In genomic region chr12:54016478-54016964, GRCh38 we compare ENCODE assay signal across 9 cellular contexts. TPM values are rescaled to one million over a fixed set of nuclear protein-coding genes. Genes with fewer than 3 reads are reported as not detected.
DNase-seq lines count a peak whose midpoint lies in the region; ATAC-seq and TF ChIP-seq lines count a peak whose summit lies in the region.
"Had no signal": no experiment of that assay in that cellular context is flagged by ENCODE, and none has a peak within 500 bp of the region (broad histone marks: within the 10 kb centered on the region; RNA-seq: fewer than 3 reads in every experiment).

No MANE protein-coding gene starts in this region.

- peak overlapping the region; percentile 83 for H3K27ac Mint-ChIP-seq in Caco-2 (ENCODE audit: unreplicated experiment)
- H3K27ac Mint-ChIP-seq in natural killer cell, result no peak overlapping the region
- H3K27ac Mint-ChIP-seq in activated CD4-positive, alpha-beta T cell treated with anti-CD3 and anti-CD28 coated beads, Interleukin-2, amount 10 ng/mL, durations not matched to agents 7 days and 5 days, result no peak overlapping the region
- H3K27ac Mint-ChIP-seq in stimulated activated naive B cell treated with anti-CD40 and anti-IgM and Interleukin-4, amounts not matched to agents 10 μg/mL and 1 μg/mL and 100 μg/mL, for 72 hours, result no peak overlapping the region

- H3K27me3 ChIP-seq in Caco-2 (replicated peaks; ENCODE audit: control insufficient read depth, insufficient read depth, low read length), result no peaks in the 10 kb centered on the region
- H3K27me3 ChIP-seq in Loucy (ENCODE audit: insufficient read depth, low read length, poor library complexity, severe bottlenecking), result no peaks in the 10 kb centered on the region
- H3K27me3 ChIP-seq in MM.1S (replicated peaks; ENCODE audit: insufficient read depth, low read length), result peaks cover 83% of the 10 kb centered on the region

- H3K9ac ChIP-seq in Loucy (ENCODE audit: low read depth, low read length, poor library complexity, severe bottlenecking) (peak overlapping the region; percentile 99), MM.1S (ENCODE audit: low read length) (no peak overlapping the region)

- peak overlapping the region; percentile 68 for H3K4me2 ChIP-seq in Loucy (ENCODE audit: low read depth, low read length, poor library complexity, severe bottlenecking)
- no peak overlapping the region for H3K4me2 ChIP-seq in MM.1S (ENCODE audit: low read depth, low read length)

- CTCF ChIA-PET in Caco-2 (lab: Charles Lee), result interaction anchor here (0.6 to 2.5 kb wide), 13 partner anchors 9 to 585 kb away, joined by 3 to 84 read pairs (median 9); partner anchors contain the start of genes HOXC10 and HOXC8
- CTCF ChIA-PET in activated CD4-positive, alpha-beta T cell treated with anti-CD3 and anti-CD28 coated beads, Interleukin-2, amount 10 ng/mL, durations not matched to agents 7 days and 5 days (lab: Charles Lee), result interaction anchor here (1.0 to 1.6 kb wide), 4 partner anchors 16 to 188 kb away, joined by 3 to 4 read pairs (median 4); partner anchors contain the start of genes HOXC5 and SMUG1

- H3K79me2 ChIP-seq in Loucy (ENCODE audit: insufficient read depth, low read length) (peaks cover 42% of the 10 kb centered on the region), MM.1S (ENCODE audit: low read length) (no peaks in the 10 kb centered on the region)

- H3F3A ChIP-seq in Loucy (ENCODE audit: low read depth) (peaks cover 10% of the 10 kb centered on the region), MM.1S (ENCODE audit: insufficient read depth, low read length) (no peaks in the 10 kb centered on the region)

- intact Hi-C loops in Caco-2 (cut with micrococcal nuclease; ENCODE audit: unreplicated experiment), result loop anchor here (5.0 kb wide), 1 partner anchor 39 kb away; no protein-coding TSS in a partner anchor
- intact Hi-C loops in natural killer cell (cut with micrococcal nuclease), result loop anchor here (2.0 to 10.0 kb wide), 2 partner anchors 16 to 268 kb away; partner anchors contain the start of genes CBX5, HNRNPA1 and HOXC5

- BruUV-seq in Caco-2 (replicated peaks; lab: Mats Ljungman, UMichigan), result no TSS peak

- H3K4me3 ChIP-seq in Caco-2 (ENCODE audit: low read depth, low read length), result peak overlapping the region; percentile 58
- peak overlapping the region; percentile 95 for H3K4me3 ChIP-seq in Loucy (ENCODE audit: low read length, poor library complexity, severe bottlenecking)
- H3K4me3 ChIP-seq in MM.1S (ENCODE audit: low read length), result no peak overlapping the region

- ATAC-seq in natural killer cell, result no peak
- ATAC-seq in stimulated activated naive B cell treated with anti-CD40 and anti-IgM and Interleukin-4, amounts not matched to agents 10 μg/mL and 1 μg/mL and 100 μg/mL, for 72 hours (replicated peaks), result no peak

- H3K4me1 Mint-ChIP-seq in Caco-2 (ENCODE audit: low read depth, unreplicated experiment), result peaks cover 32% of the 10 kb centered on the region
- H3K4me1 Mint-ChIP-seq in natural killer cell, result peaks cover 16 to 39% of the 10 kb centered on the region in 2 donors
- H3K4me1 Mint-ChIP-seq in activated CD4-positive, alpha-beta T cell treated with anti-CD3 and anti-CD28 coated beads, Interleukin-2, amount 10 ng/mL, durations not matched to agents 7 days and 5 days, result peaks cover 21% of the 10 kb centered on the region
- H3K4me1 Mint-ChIP-seq in stimulated activated naive B cell treated with anti-CD40 and anti-IgM and Interleukin-4, amounts not matched to agents 10 μg/mL and 1 μg/mL and 100 μg/mL, for 72 hours, result peaks cover 22 to 42% of the 10 kb centered on the region in 2 donors

- TF ChIP-seq CTCF in Caco-2 (IDR thresholded peaks at IDR 0.05; ENCODE audit: insufficient read depth in 1 of 2, low read depth in 1 of 2, low read length in 1 of 2, severe bottlenecking in 1 of 2, unreplicated experiment in 1 of 2), result no peak
- TF ChIP-seq CTCF in Loucy (conservative IDR thresholded peaks at IDR 0.05; ENCODE audit: low read length), result no peak
- no peak for TF ChIP-seq CTCF in VCaP (conservative IDR thresholded peaks at IDR 0.05)
- no peak for TF ChIP-seq CTCF in natural killer cell (IDR thresholded peaks at IDR 0.05)
- TF ChIP-seq CTCF in MM.1S (IDR thresholded peaks at IDR 0.05; ENCODE audit: low read length), result no peak

- H3K36me3 Mint-ChIP-seq in Caco-2 (ENCODE audit: insufficient read depth, unreplicated experiment) (peaks cover 6% of the 10 kb centered on the region), natural killer cell (no peaks in the 10 kb centered on the region)
- H3K36me3 Mint-ChIP-seq in activated CD4-positive, alpha-beta T cell treated with anti-CD3 and anti-CD28 coated beads, Interleukin-2, amount 10 ng/mL, durations not matched to agents 7 days and 5 days (ENCODE audit: low read depth), result peaks cover 2% of the 10 kb centered on the region
- H3K36me3 Mint-ChIP-seq in stimulated activated naive B cell treated with anti-CD40 and anti-IgM and Interleukin-4, amounts not matched to agents 10 μg/mL and 1 μg/mL and 100 μg/mL, for 72 hours, result peaks cover 0 to 2% of the 10 kb centered on the region in 2 donors

- H2AFZ ChIP-seq in Loucy (ENCODE audit: low read length) (0 out of 2 replicates have a peak overlapping the region, but pooled peaks have one; percentile 27), MM.1S (ENCODE audit: low read length) (no peak overlapping the region)

- H3K9me3 ChIP-seq in Caco-2, result no peaks in the 10 kb centered on the region
- H3K9me3 ChIP-seq in Loucy (ENCODE audit: insufficient read depth, low read depth, low read length), result no peaks in the 10 kb centered on the region
- no peaks in the 10 kb centered on the region for H3K9me3 ChIP-seq in MM.1S (replicated peaks; ENCODE audit: insufficient read depth, low read length)

- H3K27me3 Mint-ChIP-seq in Caco-2 (ENCODE audit: insufficient read depth, unreplicated experiment), result no peaks in the 10 kb centered on the region
- peaks cover 45 to 56% of the 10 kb centered on the region in 2 donors for H3K27me3 Mint-ChIP-seq in natural killer cell (ENCODE audit: low read depth in 2 of 2)
- peaks cover 83% of the 10 kb centered on the region for H3K27me3 Mint-ChIP-seq in activated CD4-positive, alpha-beta T cell treated with anti-CD3 and anti-CD28 coated beads, Interleukin-2, amount 10 ng/mL, durations not matched to agents 7 days and 5 days
- H3K27me3 Mint-ChIP-seq in stimulated activated naive B cell treated with anti-CD40 and anti-IgM and Interleukin-4, amounts not matched to agents 10 μg/mL and 1 μg/mL and 100 μg/mL, for 72 hours, result peaks cover 70 to 83% of the 10 kb centered on the region in 2 donors

- H3K9me3 Mint-ChIP-seq in Caco-2 (ENCODE audit: unreplicated experiment), result no peaks in the 10 kb centered on the region
- no peaks in the 10 kb centered on the region for H3K9me3 Mint-ChIP-seq in natural killer cell
- H3K9me3 Mint-ChIP-seq in activated CD4-positive, alpha-beta T cell treated with anti-CD3 and anti-CD28 coated beads, Interleukin-2, amount 10 ng/mL, durations not matched to agents 7 days and 5 days, result no peaks in the 10 kb centered on the region
- H3K9me3 Mint-ChIP-seq in stimulated activated naive B cell treated with anti-CD40 and anti-IgM and Interleukin-4, amounts not matched to agents 10 μg/mL and 1 μg/mL and 100 μg/mL, for 72 hours, result no peaks in the 10 kb centered on the region

- H3K27ac ChIP-seq in VCaP (peak overlapping the region; percentile 97), MM.1S (ENCODE audit: low read length) (no peak overlapping the region)

- H3K36me3 ChIP-seq in Caco-2 (ENCODE audit: control insufficient read depth, insufficient read depth, low read length) (no peaks in the 10 kb centered on the region; the same call in 1 of the 2 replicates), Loucy (ENCODE audit: insufficient read depth, low read length) (no peaks in the 10 kb centered on the region), MM.1S (replicated peaks; ENCODE audit: insufficient read depth, low read length) (no peaks in the 10 kb centered on the region)

- H4K20me1 ChIP-seq in Loucy (ENCODE audit: insufficient read depth, low read length, poor library complexity, severe bottlenecking) (peaks cover 22% of the 10 kb centered on the region), MM.1S (ENCODE audit: insufficient read depth, low read length) (no peaks in the 10 kb centered on the region)

- POLR2A ChIA-PET in Caco-2 (lab: Charles Lee), result interaction anchor here (0.5 to 2.2 kb wide), 6 partner anchors 8 to 184 kb away, joined by 3 to 25 read pairs (median 3); partner anchors contain the start of genes HOXC10, HOXC4, HOXC8 and SMUG1
- POLR2A ChIA-PET in activated CD4-positive, alpha-beta T cell treated with anti-CD3 and anti-CD28 coated beads, Interleukin-2, amount 10 ng/mL, durations not matched to agents 7 days and 5 days (lab: Charles Lee), result no interaction called here

- H3K4me3 Mint-ChIP-seq in Caco-2 (ENCODE audit: unreplicated experiment) (peak overlapping the region; percentile 98), natural killer cell (peak overlapping the region; percentile 40)
- H3K4me3 Mint-ChIP-seq in activated CD4-positive, alpha-beta T cell treated with anti-CD3 and anti-CD28 coated beads, Interleukin-2, amount 10 ng/mL, durations not matched to agents 7 days and 5 days, result no peak overlapping the region
- H3K4me3 Mint-ChIP-seq in stimulated activated naive B cell treated with anti-CD40 and anti-IgM and Interleukin-4, amounts not matched to agents 10 μg/mL and 1 μg/mL and 100 μg/mL, for 72 hours, result no peak overlapping the region

- H3K9me2 ChIP-seq in Loucy (replicated peaks; ENCODE audit: low read depth, low read length) (no peaks in the 10 kb centered on the region), MM.1S (replicated peaks; ENCODE audit: insufficient read depth, low read length) (no peaks in the 10 kb centered on the region)

- DNase-seq in Caco-2, result peak; percentile 57
- no peak for DNase-seq in natural killer cell
- DNase-seq in T1000 (lab: John Stamatoyannopoulos, UW), result no peak
- DNase-seq in activated CD4-positive, alpha-beta T cell treated with anti-CD3 and anti-CD28 coated beads, Interleukin-2, amount 10 ng/mL, durations not matched to agents 7 days and 5 days, result no peak
- DNase-seq in stimulated activated naive B cell treated with anti-CD40 and anti-IgM and Interleukin-4, amounts not matched to agents 10 μg/mL and 1 μg/mL and 100 μg/mL, for 72 hours, result no peak
- no peak for DNase-seq in MM.1S
- DNase-seq: stimulated activated CD8-positive, alpha-beta memory T cell treated with anti-CD3 and anti-CD28 coated beads, Interleukin-4, amount 100 ng/mL, for 48 hours had no signal

- H3K4me1 ChIP-seq in Caco-2 (peaks cover 35% of the 10 kb centered on the region), Loucy (ENCODE audit: insufficient read depth, low read length, poor library complexity, severe bottlenecking) (peaks cover 64% of the 10 kb centered on the region), MM.1S (ENCODE audit: low read length) (no peaks in the 10 kb centered on the region)

RNA-seq across cellular contexts. Expression of gene HOXC8, which starts 7.7 kb away (rescaled TPM):
- total RNA-seq in Caco-2 (2022) (10.8 and 11.3 TPM in 2 replicates), natural killer cell (not detected)
- total RNA-seq in activated CD4-positive, alpha-beta T cell treated with anti-CD3 and anti-CD28 coated beads, Interleukin-2, amount 10 ng/mL, durations not matched to agents 7 days and 5 days, result not detected

RNA-seq across cellular contexts. Expression of gene HOXC6, which starts 11.7 kb away (rescaled TPM):
- total RNA-seq in Caco-2 (2022), result 10.2 and 12.1 TPM in 2 replicates
- total RNA-seq in natural killer cell, result not detected
- total RNA-seq in activated CD4-positive, alpha-beta T cell treated with anti-CD3 and anti-CD28 coated beads, Interleukin-2, amount 10 ng/mL, durations not matched to agents 7 days and 5 days, result not detected

RNA-seq across cellular contexts. Expression of gene HOXC5, which starts 16.3 kb away (rescaled TPM):
- total RNA-seq in Caco-2 (2022), result 3.4 and 3.6 TPM in 2 replicates
- under 1 TPM in 1 of 3 donors, not detected in 2; 0.20 TPM for total RNA-seq in natural killer cell
- total RNA-seq in activated CD4-positive, alpha-beta T cell treated with anti-CD3 and anti-CD28 coated beads, Interleukin-2, amount 10 ng/mL, durations not matched to agents 7 days and 5 days, result not detected

RNA-seq across cellular contexts. Expression of gene HOXC9, which starts 16.6 kb away (rescaled TPM):
- 2.9 and 3.1 TPM in 2 replicates for total RNA-seq in Caco-2 (2022)
- not detected for total RNA-seq in natural killer cell
- total RNA-seq in activated CD4-positive, alpha-beta T cell treated with anti-CD3 and anti-CD28 coated beads, Interleukin-2, amount 10 ng/mL, durations not matched to agents 7 days and 5 days, result not detected

RNA-seq across cellular contexts. Expression of gene HOXC10, which starts 31.6 kb away (rescaled TPM):
- total RNA-seq in Caco-2 (2022) (4.0 and 4.5 TPM in 2 replicates), natural killer cell (not detected)
- not detected for total RNA-seq in activated CD4-positive, alpha-beta T cell treated with anti-CD3 and anti-CD28 coated beads, Interleukin-2, amount 10 ng/mL, durations not matched to agents 7 days and 5 days

Comparison
In these comparisons a context has a peak if more than half of its experiments do, and no peak if none do; other contexts are left out.
1. DNase-seq: peak in Caco-2 (2 of 2); none in natural killer cell (single experiment), T1000 (single experiment), activated CD4-positive, alpha-beta T cell treated with anti-CD3 and anti-CD28 coated beads, Interleukin-2, amount 10 ng/mL, durations not matched to agents 7 days and 5 days (single experiment), stimulated activated naive B cell treated with anti-CD40 and anti-IgM and Interleukin-4, amounts not matched to agents 10 μg/mL and 1 μg/mL and 100 μg/mL, for 72 hours (single experiment) and MM.1S (single experiment).
2. H3K4me3 Mint-ChIP-seq: peak in Caco-2 (single experiment) and natural killer cell (single experiment); none in activated CD4-positive, alpha-beta T cell treated with anti-CD3 and anti-CD28 coated beads, Interleukin-2, amount 10 ng/mL, durations not matched to agents 7 days and 5 days (single experiment) and stimulated activated naive B cell treated with anti-CD40 and anti-IgM and Interleukin-4, amounts not matched to agents 10 μg/mL and 1 μg/mL and 100 μg/mL, for 72 hours (0 of 2).
3. RNA of gene HOXC8, which starts 7.7 kb away (total RNA-seq): 10.8 to 11.3 TPM in Caco-2; not detected in natural killer cell and not detected in activated CD4-positive, alpha-beta T cell treated with anti-CD3 and anti-CD28 coated beads, Interleukin-2, amount 10 ng/mL, durations not matched to agents 7 days and 5 days; every median in the first group is over 10 times any median in the second.
4. RNA of gene HOXC6, which starts 11.7 kb away (total RNA-seq): 10.2 to 12.1 TPM in Caco-2; not detected in natural killer cell and not detected in activated CD4-positive, alpha-beta T cell treated with anti-CD3 and anti-CD28 coated beads, Interleukin-2, amount 10 ng/mL, durations not matched to agents 7 days and 5 days; every median in the first group is over 10 times any median in the second.